36 cellular contexts compared by ENCODE assay signal in the genomic region with DNA sequence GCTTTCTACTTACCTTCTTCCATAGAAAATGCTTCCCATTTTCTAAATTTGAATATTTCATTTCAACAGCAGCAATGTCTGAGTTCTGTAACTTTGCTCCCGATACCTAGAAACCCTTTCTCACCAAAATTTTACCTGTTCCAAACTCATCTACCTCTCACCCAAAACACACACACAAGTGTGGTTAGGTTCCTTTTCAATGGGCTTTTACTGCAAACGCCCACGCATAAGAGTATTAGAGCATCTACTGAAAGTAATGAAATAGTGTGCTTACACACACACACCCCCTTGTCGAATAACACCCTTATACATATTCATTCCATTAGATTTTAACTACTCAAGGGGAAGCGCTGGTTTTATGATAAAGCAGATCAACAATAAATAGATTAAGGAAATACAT.
"Had no signal": no experiment of that assay in that cellular context is flagged by ENCODE, and none has a peak within 500 bp of the region (broad histone marks: within the 10 kb centered on the region; RNA-seq: fewer than 3 reads in every experiment).

No MANE protein-coding gene starts in this region.

- H3K27me3 ChIP-seq: MG63 had no signal

- H3K9me3 ChIP-seq: MG63 had no signal

- H3K4me3 ChIP-seq: MG63 had no signal

- DNase-seq: Kasumi-1, MG63, MM.1S, MV-4-11, NCI-H1048, NCI-H1092, NCI-H1092 treated with DMSO at 0.1 percent for 48 hours, NCI-H1105, NCI-H1105 treated with DMSO at 0.1 percent for 48 hours, NCI-H1417, NCI-H1417 treated with DMSO at 0.1 percent for 48 hours, NCI-H1436, NCI-H1436 treated with DMSO at 0.1 percent for 48 hours, NCI-H146, NCI-H1694, NCI-H1694 treated with DMSO at 0.1 percent for 48 hours, NCI-H187, NCI-H187 treated with DMSO at 0.1 percent for 48 hours, NCI-H1930, NCI-H2029, NCI-H2029 treated with DMSO at 0.1 percent for 48 hours, NCI-H2081, NCI-H2081 treated with DMSO at 0.1 percent for 48 hours, NCI-H2107, NCI-H2171, NCI-H2171 treated with DMSO at 0.1 percent for 48 hours, NCI-H2227 treated with DMSO at 0.1 percent for 48 hours, NCI-H226, NCI-H345, NCI-H446, NCI-H446 treated with DMSO at 0.1 percent for 48 hours, NCI-H510A, NCI-H510A treated with DMSO at 0.1 percent for 48 hours, NCI-H524, NCI-H524 treated with DMSO at 0.1 percent for 48 hours, NCI-H526 had no signal

- H3K36me3 ChIP-seq: MG63 had no signal
